ENCODE assay signal across 8 cellular contexts in genomic region chr4:77819409-77819835, GRCh38. TPM values are rescaled to one million over a fixed set of nuclear protein-coding genes. Genes with fewer than 3 reads are reported as not detected.
A peak's percentile ranks its signal among the peaks of the same experiment; 100 is the strongest.
DNase-seq lines count a peak whose midpoint lies in the region; ATAC-seq and TF ChIP-seq lines count a peak whose summit lies in the region.

No MANE protein-coding gene starts in this region.

- WGBS in gastroesophageal sphincter (ENCODE audit: low coverage in 1 of 2), 2 donors, result no CpG with 5 or more reads among the region's 66 CpGs

- peak; percentile 7 for ATAC-seq in activated CD8-positive, alpha-beta memory T cell treated with anti-CD3 and anti-CD28 coated beads, Interleukin-2, amount 10 ng/mL, durations not matched to agents 7 days and 5 days
- ATAC-seq in HG03039 (IDR thresholded peaks at IDR 0.05; ENCODE audit: unreplicated experiment) (peak; percentile 24), gastroesophageal sphincter (peak; percentile 18)

- H3K4me1 Mint-ChIP-seq in activated CD8-positive, alpha-beta memory T cell treated with anti-CD3 and anti-CD28 coated beads, Interleukin-2, amount 10 ng/mL, durations not matched to agents 7 days and 5 days, result peaks cover 44% of the 10 kb centered on the region
- H3K4me1 Mint-ChIP-seq in activated CD4-positive, alpha-beta memory T cell treated with anti-CD3 and anti-CD28 coated beads for 36 hours (ENCODE audit: low read depth), result peaks cover 48% of the 10 kb centered on the region

- peaks cover 23% of the 10 kb centered on the region for H4K20me1 ChIP-seq in osteoblast (ENCODE audit: insufficient read depth, low read length)

- peak overlapping the region; percentile 98 for H3K4me3 Mint-ChIP-seq in activated CD8-positive, alpha-beta memory T cell treated with anti-CD3 and anti-CD28 coated beads, Interleukin-2, amount 10 ng/mL, durations not matched to agents 7 days and 5 days
- peak overlapping the region; percentile 100 for H3K4me3 Mint-ChIP-seq in activated CD4-positive, alpha-beta memory T cell treated with anti-CD3 and anti-CD28 coated beads for 36 hours

- H3K36me3 ChIP-seq in gastroesophageal sphincter (no peaks in the 10 kb centered on the region), osteoblast (ENCODE audit: insufficient read depth, low read length) (no peaks in the 10 kb centered on the region)

- H3K9me3 ChIP-seq in gastroesophageal sphincter (no peaks in the 10 kb centered on the region), osteoblast (ENCODE audit: low read depth, low read length) (no peaks in the 10 kb centered on the region)

- H3K27ac Mint-ChIP-seq in activated CD8-positive, alpha-beta memory T cell treated with anti-CD3 and anti-CD28 coated beads, Interleukin-2, amount 10 ng/mL, durations not matched to agents 7 days and 5 days, result peak overlapping the region; percentile 99
- H3K27ac Mint-ChIP-seq in activated CD4-positive, alpha-beta memory T cell treated with anti-CD3 and anti-CD28 coated beads for 36 hours, result peak overlapping the region; percentile 100

- peak overlapping the region; percentile 88 for H3K4me2 ChIP-seq in osteoblast (ENCODE audit: insufficient read depth, low read length)

- H3K27me3 Mint-ChIP-seq in activated CD8-positive, alpha-beta memory T cell treated with anti-CD3 and anti-CD28 coated beads, Interleukin-2, amount 10 ng/mL, durations not matched to agents 7 days and 5 days, result no peaks in the 10 kb centered on the region
- peaks cover 2% of the 10 kb centered on the region for H3K27me3 Mint-ChIP-seq in activated CD4-positive, alpha-beta memory T cell treated with anti-CD3 and anti-CD28 coated beads for 36 hours

- peak; percentile 58 for DNase-seq in activated CD8-positive, alpha-beta memory T cell treated with anti-CD3 and anti-CD28 coated beads, Interleukin-2, amount 10 ng/mL, durations not matched to agents 7 days and 5 days
- no peak for DNase-seq in activated CD8-positive, alpha-beta memory T cell treated with anti-CD3 and anti-CD28 coated beads, Interleukin-2, amount 50 U/mL, for 48 hours
- DNase-seq in activated CD4-positive, alpha-beta memory T cell treated with anti-CD3 and anti-CD28 coated beads for 36 hours, result no peak
- DNase-seq in osteoblast (ENCODE audit: insufficient read length, low spot score, missing footprints), result peak; percentile 80
- no peak for DNase-seq in HuH-7 (ENCODE audit: low spot score)
- DNase-seq in epidermal melanocyte (ENCODE audit: insufficient read length, low spot score), result no peak

- POLR2A ChIA-PET in activated CD4-positive, alpha-beta memory T cell treated with anti-CD3 and anti-CD28 coated beads for 36 hours (lab: Charles Lee), result interaction anchor here (0.6 to 6.0 kb wide), 12 partner anchors 11 to 957 kb away, joined by 3 to 229 read pairs (median 6); partner anchors contain the start of genes BMP2K and MRPL1

- H3K36me3 Mint-ChIP-seq in activated CD8-positive, alpha-beta memory T cell treated with anti-CD3 and anti-CD28 coated beads, Interleukin-2, amount 10 ng/mL, durations not matched to agents 7 days and 5 days, result peaks cover 14% of the 10 kb centered on the region
- H3K36me3 Mint-ChIP-seq in activated CD4-positive, alpha-beta memory T cell treated with anti-CD3 and anti-CD28 coated beads for 36 hours, result peaks cover 15% of the 10 kb centered on the region

- H3K27ac ChIP-seq in gastroesophageal sphincter (peak overlapping the region; percentile 91 to 100 (median 98)), osteoblast (ENCODE audit: low read depth, low read length) (peak overlapping the region; percentile 78)

- H2AFZ ChIP-seq in osteoblast (ENCODE audit: low read length), result peak overlapping the region; percentile 99

- H3K4me1 ChIP-seq in gastroesophageal sphincter, result peaks cover 0 to 51% (median 15%) of the 10 kb centered on the region in 3 donors
- peaks cover 15% of the 10 kb centered on the region for H3K4me1 ChIP-seq in osteoblast (ENCODE audit: insufficient read depth, low read length)

- intact Hi-C loops in activated CD4-positive, alpha-beta memory T cell treated with anti-CD3 and anti-CD28 coated beads for 36 hours (cut with micrococcal nuclease), result loop anchor here (2.0 kb wide), 1 partner anchor 85 kb away; no protein-coding TSS in a partner anchor

- H3K27me3 ChIP-seq in gastroesophageal sphincter, result no peaks in the 10 kb centered on the region
- H3K27me3 ChIP-seq in osteoblast (ENCODE audit: insufficient read depth, low read length), result no peaks in the 10 kb centered on the region

- CTCF ChIA-PET in activated CD8-positive, alpha-beta memory T cell treated with anti-CD3 and anti-CD28 coated beads, Interleukin-2, amount 10 ng/mL, durations not matched to agents 7 days and 5 days (lab: Charles Lee), result interaction anchor here (0.7 to 2.8 kb wide), 10 partner anchors 8 to 85 kb away, joined by 3 to 32 read pairs (median 6); partner anchors contain the start of gene MRPL1
- CTCF ChIA-PET in activated CD4-positive, alpha-beta memory T cell treated with anti-CD3 and anti-CD28 coated beads for 36 hours (lab: Charles Lee), result interaction anchor here (5.7 kb wide), 1 partner anchor 42 kb away, joined by 54 read pairs; the partner anchor contains the start of gene MRPL1

- no peak for TF ChIP-seq CTCF in gastroesophageal sphincter (IDR thresholded peaks at IDR 0.05)
- TF ChIP-seq CTCF in osteoblast (IDR thresholded peaks at IDR 0.05; ENCODE audit: extremely low read depth, low read depth, low read length), result no peak

- H3K4me3 ChIP-seq in gastroesophageal sphincter, result peak overlapping the region; percentile 82 to 85
- peak overlapping the region; percentile 85 for H3K4me3 ChIP-seq in osteoblast (ENCODE audit: insufficient read depth, low read length)

- TF ChIP-seq EP300 in gastroesophageal sphincter (IDR thresholded peaks at IDR 0.05), result no peak

- peak in 1 of 2 donors; percentile 27 for TF ChIP-seq POLR2A in gastroesophageal sphincter (IDR thresholded peaks at IDR 0.05)

- H3K9me3 Mint-ChIP-seq in activated CD8-positive, alpha-beta memory T cell treated with anti-CD3 and anti-CD28 coated beads, Interleukin-2, amount 10 ng/mL, durations not matched to agents 7 days and 5 days (ENCODE audit: low read depth), result no peaks in the 10 kb centered on the region
- no peaks in the 10 kb centered on the region for H3K9me3 Mint-ChIP-seq in activated CD4-positive, alpha-beta memory T cell treated with anti-CD3 and anti-CD28 coated beads for 36 hours

- peaks cover 37% of the 10 kb centered on the region for H3K79me2 ChIP-seq in osteoblast (ENCODE audit: insufficient read depth, low read length)

RNA-seq across cellular contexts. Expression of gene CNOT6L, which starts 0.3 kb away (rescaled TPM):
- 100 to 1,000 TPM; 103 to 107 TPM for total RNA-seq in activated CD8-positive, alpha-beta memory T cell treated with anti-CD3 and anti-CD28 coated beads, Interleukin-2, amount 10 ng/mL, durations not matched to agents 7 days and 5 days
- 100 to 1,000 TPM; 106 to 111 TPM for total RNA-seq in activated CD4-positive, alpha-beta memory T cell treated with anti-CD3 and anti-CD28 coated beads for 36 hours
- total RNA-seq in gastroesophageal sphincter (10 to 100 TPM; 21.0 to 24.8 (median 22.3) TPM), osteoblast (15.2 and 17.4 TPM in 2 replicates)

RNA-seq across cellular contexts. Expression of gene MRPL1, which starts 43.2 kb away (rescaled TPM):
- total RNA-seq in activated CD8-positive, alpha-beta memory T cell treated with anti-CD3 and anti-CD28 coated beads, Interleukin-2, amount 10 ng/mL, durations not matched to agents 7 days and 5 days, result 10 to 100 TPM; 28.5 to 43.2 TPM
- total RNA-seq in activated CD4-positive, alpha-beta memory T cell treated with anti-CD3 and anti-CD28 coated beads for 36 hours, result 10 to 100 TPM; 46.2 to 51.1 TPM
- total RNA-seq in gastroesophageal sphincter (10 to 100 TPM; 17.1 to 25.6 (median 20.4) TPM), osteoblast (23.2 and 25.3 TPM in 2 replicates)

Comparison
In these comparisons a context has a peak if more than half of its experiments do, and no peak if none do; other contexts are left out.
1. DNase-seq: peak in activated CD8-positive, alpha-beta memory T cell treated with anti-CD3 and anti-CD28 coated beads, Interleukin-2, amount 10 ng/mL, durations not matched to agents 7 days and 5 days (single experiment) and osteoblast (single experiment); none in activated CD8-positive, alpha-beta memory T cell treated with anti-CD3 and anti-CD28 coated beads, Interleukin-2, amount 50 U/mL, for 48 hours (single experiment), activated CD4-positive, alpha-beta memory T cell treated with anti-CD3 and anti-CD28 coated beads for 36 hours (single experiment), HuH-7 (single experiment) and epidermal melanocyte (single experiment).
2. Peak in every context shown above with its lines, with median percentiles within 50 percentile points of each other: ATAC-seq.